8 cellular contexts compared by ENCODE assay signal in the genomic region with DNA sequence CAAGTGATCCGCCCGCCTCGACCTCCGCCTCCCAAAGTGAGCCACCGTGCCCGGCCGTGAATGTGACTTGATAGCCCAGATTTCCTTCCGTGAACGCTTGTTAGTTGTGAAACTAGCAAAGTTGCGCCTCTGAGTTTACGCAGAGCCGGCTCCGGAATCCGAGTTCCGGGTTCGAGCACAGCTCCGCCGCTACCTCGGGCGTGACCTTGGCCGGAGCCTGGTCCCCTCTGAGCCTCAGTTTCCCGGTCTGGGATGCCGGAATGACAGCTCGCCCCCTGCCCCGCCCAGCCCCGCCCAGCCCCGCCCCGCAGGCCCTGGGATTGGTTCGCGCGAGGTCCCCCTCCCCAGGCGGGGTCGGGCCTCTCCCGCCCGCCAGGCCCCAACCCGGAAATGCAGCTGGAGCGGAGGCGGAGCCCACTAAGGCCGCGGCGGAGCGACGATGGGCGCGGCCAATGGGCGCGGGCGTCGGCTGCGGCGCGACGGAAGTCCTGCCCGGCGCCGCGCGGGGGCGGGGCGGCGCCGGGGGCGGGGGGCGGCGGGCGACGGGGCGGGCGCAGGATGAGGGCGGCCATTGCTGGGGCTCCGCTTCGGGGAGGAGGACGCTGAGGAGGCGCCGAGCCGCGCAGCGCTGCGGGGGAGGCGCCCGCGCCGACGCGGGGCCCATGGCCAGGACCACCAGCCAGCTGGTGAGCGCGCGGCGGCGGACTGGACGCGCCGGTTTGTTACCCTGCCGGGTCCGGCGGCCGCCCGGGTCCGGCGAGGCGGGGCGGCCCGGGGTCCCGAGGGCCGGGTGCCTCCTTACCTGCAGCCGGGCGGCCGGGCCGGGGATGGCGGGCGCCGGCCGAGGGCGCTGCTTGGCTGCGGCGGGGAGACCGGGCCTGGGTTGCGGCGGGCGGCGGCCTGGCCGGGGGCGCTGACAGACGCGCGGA. TPM values are rescaled to one million over a fixed set of nuclear protein-coding genes. Genes with fewer than 3 reads are reported as not detected.
DNase-seq lines count a peak whose midpoint lies in the region; ATAC-seq and TF ChIP-seq lines count a peak whose summit lies in the region.

A gene (plus strand): TSS at position 571 of the 929 bp plus-strand sequence. CDS start 92 bp downstream, at position 663.

- DNase-seq in NCI-H187 (lab: John Stamatoyannopoulos, UW) (peak; percentile 93 to 98), anterior cingulate cortex (lab: John Stamatoyannopoulos, UW) (peak; percentile 64 to 96 (median 92)), right cardiac atrium (peak; percentile 95 to 98 (median 98)), vagina (ENCODE audit: extremely low spot score in 2 of 2) (peak; percentile 94 to 97)

- no peak for TF ChIP-seq CTCF in vagina (IDR thresholded peaks at IDR 0.05)

- intact Hi-C loops in T-helper 2 cell treated with Interferon-gamma antibody and Interleukin-4, amounts not matched to agents 100 ng/mL and 5 ng/mL, for 36 hours (cut with micrococcal nuclease): no loop called here
- intact Hi-C loops in right cardiac atrium (cut with DNase I): no loop called here
- intact Hi-C loops in vagina (cut with DNase I): no loop called here

- no peaks in the 10 kb centered on the region for H3K27me3 ChIP-seq in right cardiac atrium (ENCODE audit: control insufficient read depth, insufficient read depth)
- no peaks in the 10 kb centered on the region for H3K27me3 ChIP-seq in rectal smooth muscle tissue (ENCODE audit: control insufficient read depth, insufficient read depth, low read length)
- no peaks in the 10 kb centered on the region for H3K27me3 ChIP-seq in vagina

- peak within 1 kb of the TSS; percentile 56 for H3K9ac ChIP-seq in rectal smooth muscle tissue (ENCODE audit: low read length)

- peaks cover 7% of the 10 kb centered on the region for H3K4me1 ChIP-seq in right cardiac atrium (ENCODE audit: control insufficient read depth, insufficient read depth, low read length)
- H3K4me1 ChIP-seq in rectal smooth muscle tissue (ENCODE audit: control insufficient read depth, insufficient read depth, low read length): peaks cover 5% of the 10 kb centered on the region
- H3K4me1 ChIP-seq in vagina: peaks cover 49% of the 10 kb centered on the region

- ATAC-seq in GM18499 (IDR thresholded peaks at IDR 0.05; ENCODE audit: insufficient read depth, unreplicated experiment): peak; percentile 33
- ATAC-seq in HG02943 (IDR thresholded peaks at IDR 0.05; ENCODE audit: low read depth, unreplicated experiment): peak; percentile 69
- peak; percentile 95 to 96 for ATAC-seq in right cardiac atrium

- H3K4me3 ChIP-seq in right cardiac atrium (ENCODE audit: low read length): peak within 1 kb of the TSS; percentile 100
- H3K4me3 ChIP-seq in rectal smooth muscle tissue (ENCODE audit: low read length): peak within 1 kb of the TSS; percentile 82
- peak within 1 kb of the TSS; percentile 66 to 85 for H3K4me3 ChIP-seq in vagina

- TF ChIP-seq POLR2A in vagina (IDR thresholded peaks at IDR 0.05): peak in 1 of 2 donors; percentile 44

- peak within 1 kb of the TSS; percentile 99 for H3K27ac ChIP-seq in right cardiac atrium (ENCODE audit: low read length)
- peak within 1 kb of the TSS; percentile 79 for H3K27ac ChIP-seq in rectal smooth muscle tissue (ENCODE audit: low read depth, low read length)
- peak within 1 kb of the TSS; percentile 86 for H3K27ac ChIP-seq in vagina

- WGBS in right cardiac atrium: under 1% methylated on average over 126 of the region's 126 CpGs

- H3K9me3 ChIP-seq in right cardiac atrium (ENCODE audit: control insufficient read depth, low read length) (no peaks in the 10 kb centered on the region), vagina (no peaks in the 10 kb centered on the region)

- no peaks in the 10 kb centered on the region for H3K36me3 ChIP-seq in rectal smooth muscle tissue (ENCODE audit: control insufficient read depth, insufficient read depth, low read length)
- H3K36me3 ChIP-seq in vagina: no peaks in the 10 kb centered on the region

RNA-seq across cellular contexts. Expression of the gene that starts here (rescaled TPM):
- total RNA-seq in T-helper 2 cell treated with Interferon-gamma antibody and Interleukin-4, amounts not matched to agents 100 ng/mL and 5 ng/mL, for 36 hours: 46.5 and 47.1 TPM in 2 replicates
- total RNA-seq in right cardiac atrium (10 to 100 TPM; 35.7 to 44.9 (median 37.8) TPM), vagina (29.2 TPM)
- polyA plus RNA-seq in right cardiac atrium: 18.0 TPM

Comparison
In these comparisons a context has a peak if more than half of its experiments do, and no peak if none do; other contexts are left out.
1. Peak in every context shown above with its lines: DNase-seq, ATAC-seq, H3K4me3 ChIP-seq and H3K27ac ChIP-seq.
2. ATAC-seq: peak in every context shown above with its lines; median percentile 96 in right cardiac atrium; 69 in HG02943; 33 in GM18499.